In the genomic region with DNA sequence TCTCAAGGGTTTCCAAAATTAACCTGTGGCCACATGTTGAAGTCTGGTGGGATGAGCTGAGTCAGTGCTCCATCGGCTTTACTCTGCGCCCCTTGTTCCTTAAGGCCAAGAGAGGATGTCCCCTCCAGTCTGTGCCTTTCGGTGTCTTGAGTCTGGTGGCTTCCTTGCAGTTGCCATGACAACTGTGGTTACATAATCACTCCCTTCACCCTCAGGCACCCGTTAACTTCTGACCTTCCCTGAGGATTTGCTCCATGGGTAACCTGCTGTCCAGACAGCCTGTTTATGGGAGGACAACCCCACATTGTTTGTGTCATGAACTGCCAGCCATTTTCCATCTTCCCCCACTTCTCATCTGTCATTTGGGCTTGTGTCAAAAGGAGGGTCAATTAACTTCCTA, we compare ENCODE assay signal across 26 cellular contexts.
"Had no signal": no experiment of that assay in that cellular context is flagged by ENCODE, and none has a peak within 500 bp of the region (broad histone marks: within the 10 kb centered on the region; RNA-seq: fewer than 3 reads in every experiment).

No MANE protein-coding gene starts in this region.

- H3K9me3 ChIP-seq: esophagus squamous epithelium, mucosa of descending colon, prostate gland, sigmoid colon, stomach, thyroid gland, vagina had no signal

- H3K4me1 ChIP-seq: esophagus squamous epithelium, heart right ventricle, neural progenitor cell, prostate gland, right atrium auricular region, sigmoid colon, stomach, thyroid gland, vagina had no signal

- H3K27ac ChIP-seq: dorsolateral prefrontal cortex, esophagus squamous epithelium, heart right ventricle, neural progenitor cell, prostate gland, right atrium auricular region, sigmoid colon, stomach, thyroid gland, vagina had no signal

- H3K4me2 ChIP-seq: neural progenitor cell had no signal

- DNase-seq: dorsolateral prefrontal cortex; effector CD4-positive, alpha-beta T cell; esophagus squamous epithelium; foreskin melanocyte; glutamatergic neuron; heart right ventricle; hippocampal formation; immature natural killer cell; mucosa of descending colon; naive B cell; nucleus accumbens; sigmoid colon; stimulated activated CD4-positive, alpha-beta T cell treated with anti-CD3 and anti-CD28 coated beads, Interleukin-2, amount 100 ng/mL, for 24 hours; stimulated activated CD4-positive, alpha-beta T cell treated with anti-CD3 and anti-CD28 coated beads, Interleukin-4, amount 100 ng/mL, for 24 hours; stimulated activated naive CD4-positive, alpha-beta T cell treated with Interleukin-2 at 50 U/mL for 16 hours; stomach; thyroid gland; trophoblast cell had no signal

- H3K4me3 ChIP-seq: dorsolateral prefrontal cortex, esophagus squamous epithelium, heart right ventricle, lung, mucosa of descending colon, neural progenitor cell, prostate gland, right atrium auricular region, sigmoid colon, stomach, thyroid gland, vagina had no signal

- H2AFZ ChIP-seq: neural progenitor cell had no signal

- H3K27me3 ChIP-seq: dorsolateral prefrontal cortex, esophagus squamous epithelium, heart right ventricle, neural progenitor cell, right atrium auricular region, sigmoid colon, stomach, thyroid gland, vagina had no signal

- H3K9ac ChIP-seq: neural progenitor cell had no signal

- H3K36me3 ChIP-seq: esophagus squamous epithelium, heart right ventricle, neural progenitor cell, prostate gland, right atrium auricular region, sigmoid colon, stomach, thyroid gland, vagina had no signal

- FAIRE-seq: colon, endothelial cell of umbilical vein, keratinocyte had no signal
